ENCODE assay signal across 8 cellular contexts in genomic region chr1:200890818-200891773, GRCh38. TPM values are rescaled to one million over a fixed set of nuclear protein-coding genes. Genes with fewer than 3 reads are reported as not detected.
DNase-seq lines count a peak whose midpoint lies in the region; ATAC-seq and TF ChIP-seq lines count a peak whose summit lies in the region.

No MANE protein-coding gene starts in this region.

- ATAC-seq in GM18505 (IDR thresholded peaks at IDR 0.05; ENCODE audit: unreplicated experiment) (no peak), HG03571 (IDR thresholded peaks at IDR 0.05; ENCODE audit: unreplicated experiment) (no peak)

- H3K27me3 ChIP-seq in BLaER1 treated with 17β-estradiol and CSF1 and Interleukin-3, amounts not matched to agents 10 nM and 100 nM: peaks cover 34 to 53% (median 47%) of the 10 kb centered on the region in 11 experiments
- H3K27me3 ChIP-seq in mammary epithelial cell (ENCODE audit: insufficient read depth, low read length) (no peaks in the 10 kb centered on the region), kidney epithelial cell (ENCODE audit: control insufficient read depth, insufficient read depth, low read length) (no peaks in the 10 kb centered on the region), stomach (peaks cover 0 to 42% (median 13%) of the 10 kb centered on the region in 3 donors)

- peak overlapping the region; percentile 34 to 86 (median 65); a peak in 19 of 22 replicates for H3K9ac ChIP-seq in BLaER1 treated with 17β-estradiol and CSF1 and Interleukin-3, amounts not matched to agents 10 nM and 100 nM
- H3K9ac ChIP-seq in mammary epithelial cell (ENCODE audit: insufficient read depth, low read length): peak overlapping the region; percentile 39

- DNase-seq in NCI-H526 treated with DMSO at 0.1 percent for 48 hours (lab: John Stamatoyannopoulos, UW) (peak; percentile 16), mammary epithelial cell (peak; percentile 65), kidney epithelial cell (ENCODE audit: low read depth) (no peak), stomach (no peak), HPDE6-E6E7 (ENCODE audit: extremely low spot score) (no peak)

- intact Hi-C loops in mammary epithelial cell (cut with micrococcal nuclease): loop anchor here (1.0 to 2.0 kb wide), 2 partner anchors 80 to 152 kb away; no protein-coding TSS in a partner anchor
- intact Hi-C loops in stomach (cut with DNase I; ENCODE audit: low total_unique reads): no loop called here

- dilution Hi-C loops in mammary epithelial cell (cut with HindIII; ENCODE audit: low sequenced_read_pairs): no loop called here

- TF ChIP-seq POLR2A in GM18505 (IDR thresholded peaks at IDR 0.05; ENCODE audit: borderline replicate concordance, extremely low read depth, insufficient read depth, insufficient read length) (peak; percentile 51), stomach (IDR thresholded peaks at IDR 0.05) (no peak)

- 0 out of 22 replicates have a peak, but pooled peaks cover 0 to 3% (median 0%) of the 10 kb centered on the region in 11 experiments for H3K9me3 ChIP-seq in BLaER1 treated with 17β-estradiol and CSF1 and Interleukin-3, amounts not matched to agents 10 nM and 100 nM (replicated peaks in 1 of 11)
- no peaks in the 10 kb centered on the region for H3K9me3 ChIP-seq in mammary epithelial cell (replicated peaks; ENCODE audit: insufficient read depth, low read length)
- no peaks in the 10 kb centered on the region for H3K9me3 ChIP-seq in stomach

- peak overlapping the region; percentile 24 to 69 (median 52); a peak in 19 of 20 replicates for H3K4me3 ChIP-seq in BLaER1 treated with 17β-estradiol and CSF1 and Interleukin-3, amounts not matched to agents 10 nM and 100 nM
- H3K4me3 ChIP-seq in mammary epithelial cell (replicated peaks in 1 of 3; ENCODE audit: insufficient read depth in 1 of 3, low read depth in 2 of 3, low read length in 3 of 3) (peak overlapping the region; percentile 38 to 60 (median 56)), kidney epithelial cell (ENCODE audit: low read depth, low read length) (peak overlapping the region; percentile 77), stomach (peak overlapping the region; percentile 47 to 56 (median 54))

- in situ Hi-C loops in mammary epithelial cell (cut with MboI; ENCODE audit: low sequenced_read_pairs in 2 of 2): loop anchor here in 1 of 2 donors (10.0 kb wide), 1 partner anchor 154 kb away; no protein-coding TSS in a partner anchor

- no TSS peak for BruUV-seq in mammary epithelial cell (replicated peaks; lab: Mats Ljungman, UMichigan)

- WGBS in mammary epithelial cell (ENCODE audit: low coverage, missing lambda C conversion rate): 5% methylated on average over 21 of the region's 72 CpGs
- 2 to 5% (median 3%) methylated on average over 53 to 72 of the region's 72 CpGs for WGBS in stomach, 5 donors

- H2AFZ ChIP-seq in mammary epithelial cell (ENCODE audit: low read depth, low read length): peak overlapping the region; percentile 91

- peaks cover 50 to 97% (median 76%) of the 10 kb centered on the region in 10 experiments for H3K4me1 ChIP-seq in BLaER1 treated with 17β-estradiol and CSF1 and Interleukin-3, amounts not matched to agents 10 nM and 100 nM
- H3K4me1 ChIP-seq in mammary epithelial cell (ENCODE audit: insufficient read depth, low read length) (peaks cover 51% of the 10 kb centered on the region), stomach (peaks cover 15 to 36% (median 21%) of the 10 kb centered on the region in 4 donors)

- peak; percentile 32 to 63 for TF ChIP-seq CTCF in mammary epithelial cell (conservative IDR thresholded peaks at IDR 0.05 in 1 of 2, IDR thresholded peaks at IDR 0.05 in 1 of 2; ENCODE audit: extremely low read depth in 1 of 2, insufficient read depth in 1 of 2, low read depth in 1 of 2, low read length in 2 of 2)
- TF ChIP-seq CTCF in kidney epithelial cell (IDR thresholded peaks at IDR 0.05; ENCODE audit: insufficient read depth, low read length, poor library complexity, severe bottlenecking): peak; percentile 74
- TF ChIP-seq CTCF in stomach (IDR thresholded peaks at IDR 0.05): peak in 1 of 7 experiments; percentile 38

- no peaks in the 10 kb centered on the region for H4K20me1 ChIP-seq in BLaER1 treated with 17β-estradiol and CSF1 and Interleukin-3, amounts not matched to agents 10 nM and 100 nM
- H4K20me1 ChIP-seq in mammary epithelial cell (ENCODE audit: insufficient read depth, low read length): no peaks in the 10 kb centered on the region

- peak overlapping the region in 9 of 11 experiments; percentile 23 to 80 (median 60); a peak in 14 of 22 replicates for H3K27ac ChIP-seq in BLaER1 treated with 17β-estradiol and CSF1 and Interleukin-3, amounts not matched to agents 10 nM and 100 nM
- peak overlapping the region; percentile 55 for H3K27ac ChIP-seq in mammary epithelial cell (ENCODE audit: insufficient read depth, low read depth, low read length)
- peak overlapping the region; percentile 60 to 91 (median 73) for H3K27ac ChIP-seq in stomach

- peaks cover 14% of the 10 kb centered on the region for H3K79me2 ChIP-seq in mammary epithelial cell (ENCODE audit: insufficient read depth, low read length)

- CTCF ChIA-PET in mammary epithelial cell (lab: Charles Lee; ENCODE audit: low non-redundant PET): interaction anchor here (0.6 kb wide), 1 partner anchor 167 kb away, joined by 3 read pairs; no protein-coding TSS in a partner anchor

- peak overlapping the region; percentile 50 to 98 (median 91) for H3K4me2 ChIP-seq in BLaER1 treated with 17β-estradiol and CSF1 and Interleukin-3, amounts not matched to agents 10 nM and 100 nM
- peak overlapping the region; percentile 97 for H3K4me2 ChIP-seq in mammary epithelial cell (ENCODE audit: insufficient read depth, low read depth, low read length)

- TF ChIP-seq EP300 in stomach (IDR thresholded peaks at IDR 0.05): no peak

- no peaks in the 10 kb centered on the region for H3K36me3 ChIP-seq in BLaER1 treated with 17β-estradiol and CSF1 and Interleukin-3, amounts not matched to agents 10 nM and 100 nM
- H3K36me3 ChIP-seq in mammary epithelial cell (ENCODE audit: insufficient read depth, low read length) (no peaks in the 10 kb centered on the region), kidney epithelial cell (ENCODE audit: control insufficient read depth, insufficient read depth, low read length) (no peaks in the 10 kb centered on the region), stomach (no peaks in the 10 kb centered on the region)

RNA-seq across cellular contexts. Expression of gene INAVA, which starts 3.6 kb away (rescaled TPM):
- 10 to 100 TPM; 26.5 to 27.2 TPM for total RNA-seq in mammary epithelial cell
- 11.4 TPM for polyA plus RNA-seq in mammary epithelial cell
- 17.4 TPM for polyA minus RNA-seq in mammary epithelial cell
- total RNA-seq in kidney epithelial cell: 185 and 292 TPM in 2 replicates
- 100 to 1,000 TPM in 3 of 5 donors, 10 to 100 TPM in 2; 38.0 to 184 (median 102) TPM for total RNA-seq in stomach
- 10 to 100 TPM; 11.3 to 75.3 (median 28.2) TPM for polyA plus RNA-seq in stomach

RNA-seq across cellular contexts. Expression of gene GPR25, which starts 18.3 kb away (rescaled TPM):
- total RNA-seq in mammary epithelial cell: not detected
- polyA plus RNA-seq in mammary epithelial cell: not detected
- polyA minus RNA-seq in mammary epithelial cell: not detected
- total RNA-seq in kidney epithelial cell: not detected in 2 replicates
- not detected for total RNA-seq in stomach
- 1 to 10 TPM in 1 of 3 donors, under 1 TPM in 2; 0.08 to 1.5 (median 0.75) TPM for polyA plus RNA-seq in stomach

Comparison
In these comparisons a context has a peak if more than half of its experiments do, and no peak if none do; other contexts are left out.
1. DNase-seq: peak in NCI-H526 treated with DMSO at 0.1 percent for 48 hours (single experiment) and mammary epithelial cell (single experiment); none in kidney epithelial cell (single experiment), stomach (single experiment) and HPDE6-E6E7 (single experiment).
2. Peak in every context shown above with its lines, with median percentiles within 50 percentile points of each other: H3K27ac ChIP-seq and H3K4me3 ChIP-seq.